7 cellular contexts compared by ENCODE assay signal in the genomic region with DNA sequence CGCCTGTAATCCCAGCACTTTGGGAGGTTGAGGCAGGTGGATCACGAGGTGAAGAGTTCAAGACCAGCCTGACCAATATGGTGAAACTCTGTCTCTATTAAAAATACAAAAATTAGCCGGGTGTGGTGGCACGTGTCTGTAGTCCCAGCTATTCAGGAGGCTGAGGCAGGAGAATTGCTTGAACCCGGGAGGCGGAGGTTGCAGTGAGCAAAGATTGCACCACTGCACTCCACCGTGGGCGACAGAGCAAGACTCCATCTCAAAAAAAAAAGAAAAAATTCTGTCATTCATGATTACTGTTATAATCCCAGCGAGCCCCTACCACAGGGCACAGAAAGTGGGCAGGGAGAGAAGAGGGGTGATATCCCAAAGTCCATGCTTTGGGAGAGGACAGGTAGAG. TPM values are rescaled to one million over a fixed set of nuclear protein-coding genes. Genes with fewer than 3 reads are reported as not detected.
DNase-seq lines count a peak whose midpoint lies in the region; ATAC-seq, FAIRE-seq and TF ChIP-seq lines count a peak whose summit lies in the region.
"Not testable (repeated sequence)": the region's sequence is repeated elsewhere in the genome, so short reads cannot be mapped to it uniquely, and the experiment has no call there.

No MANE protein-coding gene starts in this region.

- H3K36me3 ChIP-seq in MM.1S (replicated peaks; ENCODE audit: insufficient read depth, low read length); astrocyte (ENCODE audit: insufficient read depth, low read length); gastroesophageal sphincter; HepG2 (replicated peaks in 1 of 2; ENCODE audit: control insufficient read depth in 1 of 2, insufficient read depth in 2 of 2, low read length in 2 of 2); neural progenitor cell; skeletal muscle tissue (ENCODE audit: control insufficient read depth in 3 of 3, insufficient read depth in 3 of 3, low read length in 3 of 3); transverse colon: not testable (repeated sequence)

- in situ Hi-C loops in HepG2 (cut with HindIII; ENCODE audit: extremely low pct_ligation_motif_present, low pct_unique_long_range_greater_than_20kb); transverse colon (cut with MboI; ENCODE audit: low pct_ligation_motif_present in 1 of 4, low pct_unique_long_range_greater_than_20kb in 1 of 4, low sequenced_read_pairs in 3 of 4): not testable (repeated sequence)

- peaks cover 35% of the 10 kb centered on the region for H3K4me1 ChIP-seq in MM.1S (ENCODE audit: low read length)
- H3K4me1 ChIP-seq in astrocyte (ENCODE audit: insufficient read depth, low read length) = not testable (repeated sequence)
- peaks cover 0 to 66% (median 41%) of the 10 kb centered on the region in 3 donors for H3K4me1 ChIP-seq in gastroesophageal sphincter
- H3K4me1 ChIP-seq in HepG2 (ENCODE audit: insufficient read depth, low read length) = peaks cover 81% of the 10 kb centered on the region
- peaks cover 13% of the 10 kb centered on the region for H3K4me1 ChIP-seq in neural progenitor cell
- peaks cover 34 to 38% (median 35%) of the 10 kb centered on the region in 3 donors for H3K4me1 ChIP-seq in skeletal muscle tissue (ENCODE audit: control insufficient read depth in 3 of 3, insufficient read depth in 3 of 3, low read length in 3 of 3)
- peaks cover 22 to 49% (median 31%) of the 10 kb centered on the region in 4 donors for H3K4me1 ChIP-seq in transverse colon

- not testable (repeated sequence) for FAIRE-seq in astrocyte (lab: Jason Lieb, UNC); HepG2 (lab: Jason Lieb, UNC)

- not testable (repeated sequence) for H3K9me2 ChIP-seq in MM.1S (replicated peaks; ENCODE audit: insufficient read depth, low read length)

- not testable (repeated sequence) for H3K79me2 ChIP-seq in MM.1S (ENCODE audit: low read length); astrocyte (ENCODE audit: insufficient read depth, low read length); HepG2 (ENCODE audit: insufficient read depth, low read length); neural progenitor cell (ENCODE audit: low read depth)

- peaks cover 20% of the 10 kb centered on the region for H3K27me3 Mint-ChIP-seq in astrocyte (ENCODE audit: low read depth, unreplicated experiment)
- H3K27me3 Mint-ChIP-seq in neural progenitor cell (ENCODE audit: insufficient read depth, low read depth) = peaks cover 19% of the 10 kb centered on the region

- DNase-seq in MM.1S; astrocyte (ENCODE audit: low read depth); HepG2 (ENCODE audit: low spot score); neural progenitor cell (ENCODE audit: low spot score); transverse colon: not testable (repeated sequence)

- TF ChIP-seq POLR2A in gastroesophageal sphincter (IDR thresholded peaks at IDR 0.05); HepG2 (IDR thresholded peaks at IDR 0.05; ENCODE audit: insufficient read depth in 1 of 2, low read depth in 2 of 2, low read length in 2 of 2); transverse colon (IDR thresholded peaks at IDR 0.05): not testable (repeated sequence)

- BruUV-seq in HepG2 (replicated peaks; lab: Mats Ljungman, UMichigan) = not testable (repeated sequence)

- TF ChIP-seq CTCF in MM.1S (IDR thresholded peaks at IDR 0.05; ENCODE audit: low read length); astrocyte (IDR thresholded peaks at IDR 0.05; ENCODE audit: insufficient read depth, low read depth, low read length); gastroesophageal sphincter (IDR thresholded peaks at IDR 0.05); HepG2 (CRISPR knock-in tag; IDR thresholded peaks at IDR 0.05); neural progenitor cell (IDR thresholded peaks at IDR 0.05); transverse colon (IDR thresholded peaks at IDR 0.05): not testable (repeated sequence)

- not testable (repeated sequence) for H3K4me3 ChIP-seq in MM.1S (ENCODE audit: low read length); astrocyte (ENCODE audit: insufficient read depth, low read depth, low read length); gastroesophageal sphincter; HepG2 (replicated peaks in 1 of 3; ENCODE audit: insufficient read depth in 1 of 3, low read depth in 2 of 3, low read length in 3 of 3); neural progenitor cell; skeletal muscle tissue (ENCODE audit: low read length in 3 of 3); transverse colon

- CTCF ChIA-PET in HepG2 (lab: Yijun Ruan, JAX; ENCODE audit: low intra/inter-chr PET ratio, low total read pairs) = not testable (repeated sequence)

- WGBS in gastroesophageal sphincter (ENCODE audit: low coverage in 1 of 2), 2 donors = 72 to 83% methylated on average over 3 to 9 of the region's 9 CpGs
- 18% methylated on average over 9 of the region's 9 CpGs for WGBS in HepG2 (ENCODE audit: low lambda C conversion rate)
- 81% methylated on average over 9 of the region's 9 CpGs; no CpG with 5 or more reads in 1 of the 2 donors for WGBS in transverse colon (ENCODE audit: low coverage in 1 of 2), 2 donors

- H3K9me3 Mint-ChIP-seq in astrocyte (ENCODE audit: unreplicated experiment); neural progenitor cell: not testable (repeated sequence)

- H4K20me1 ChIP-seq in MM.1S (ENCODE audit: insufficient read depth, low read length); astrocyte (ENCODE audit: insufficient read depth, low read length); HepG2 (ENCODE audit: insufficient read depth, low read length); neural progenitor cell (ENCODE audit: low read depth): not testable (repeated sequence)

- not testable (repeated sequence) for H3K9me3 ChIP-seq in MM.1S (replicated peaks; ENCODE audit: insufficient read depth, low read length); astrocyte (ENCODE audit: insufficient read depth, low read depth, low read length); gastroesophageal sphincter; HepG2 (ENCODE audit: low read length); neural progenitor cell (ENCODE audit: low read depth); skeletal muscle tissue (ENCODE audit: control insufficient read depth in 3 of 3, low read length in 3 of 3); transverse colon

- POLR2A ChIA-PET in HepG2 (lab: Yijun Ruan, JAX) = not testable (repeated sequence)

- TF ChIP-seq RAD21 in HepG2 (CRISPR knock-in tag; IDR thresholded peaks at IDR 0.05) = not testable (repeated sequence)

- H3K27ac ChIP-seq in MM.1S (ENCODE audit: low read length) (peak overlapping the region; percentile 83), gastroesophageal sphincter (peak overlapping the region in 3 of 4 donors; percentile 83 to 92 (median 88)), skeletal muscle tissue (ENCODE audit: low read depth, low read length) (peak overlapping the region; percentile 67), transverse colon (peak overlapping the region; percentile 3 to 86 (median 60))
- H3K27ac ChIP-seq in astrocyte (ENCODE audit: low read depth, low read length); HepG2 (ENCODE audit: extremely low read length, insufficient read depth, low read length); neural progenitor cell: not testable (repeated sequence)

- peak overlapping the region; percentile 34 for H3K27ac Mint-ChIP-seq in astrocyte (ENCODE audit: unreplicated experiment)
- peak overlapping the region; percentile 71 for H3K27ac Mint-ChIP-seq in neural progenitor cell

- H3K4me3 Mint-ChIP-seq in astrocyte (ENCODE audit: unreplicated experiment) = peak overlapping the region; percentile 29
- peak overlapping the region; percentile 63 for H3K4me3 Mint-ChIP-seq in neural progenitor cell

- intact Hi-C loops in HepG2 (cut with micrococcal nuclease; ENCODE audit: unreplicated experiment) = loop anchor here (5.0 kb wide), 2 partner anchors 40 to 80 kb away; a partner anchor contains a TSS
- intact Hi-C loops in transverse colon (cut with DNase I; ENCODE audit: low total_unique reads) = not testable (repeated sequence)

- ATAC-seq in gastroesophageal sphincter, HepG2: not testable (repeated sequence)

- H3K9ac ChIP-seq in MM.1S (ENCODE audit: low read length) (peak overlapping the region; percentile 57), skeletal muscle tissue (ENCODE audit: low read depth in 1 of 3, low read length in 3 of 3) (peak overlapping the region in 2 of 3 donors; percentile 3 to 45)
- not testable (repeated sequence) for H3K9ac ChIP-seq in astrocyte (ENCODE audit: low read length); HepG2 (ENCODE audit: insufficient read depth, low read depth, low read length); neural progenitor cell

- H3K4me2 ChIP-seq in MM.1S (ENCODE audit: low read depth, low read length) = peak overlapping the region; percentile 30; the same call in 1 of the 2 replicates
- not testable (repeated sequence) for H3K4me2 ChIP-seq in astrocyte (ENCODE audit: low read length); HepG2 (ENCODE audit: low read depth, low read length); neural progenitor cell

- H3K36me3 Mint-ChIP-seq in astrocyte (ENCODE audit: low read depth, unreplicated experiment); neural progenitor cell: not testable (repeated sequence)

- H3K27me3 ChIP-seq in MM.1S (replicated peaks; ENCODE audit: insufficient read depth, low read length); astrocyte (ENCODE audit: insufficient read depth, low read length); gastroesophageal sphincter; HepG2 (ENCODE audit: control insufficient read depth in 1 of 2, insufficient read depth in 2 of 2, low read length in 2 of 2); neural progenitor cell; skeletal muscle tissue (ENCODE audit: control insufficient read depth in 3 of 3, insufficient read depth in 3 of 3, low read length in 3 of 3); transverse colon: not testable (repeated sequence)

- not testable (repeated sequence) for H3K4me1 Mint-ChIP-seq in astrocyte (ENCODE audit: low read depth, unreplicated experiment)
- H3K4me1 Mint-ChIP-seq in neural progenitor cell = peaks cover 49% of the 10 kb centered on the region

- TF ChIP-seq EP300 in gastroesophageal sphincter (IDR thresholded peaks at IDR 0.05); HepG2 (IDR thresholded peaks at IDR 0.05; ENCODE audit: low read depth in 2 of 2, low read length in 2 of 2); HepG2 (CRISPR knock-in tag; IDR thresholded peaks at IDR 0.05; ENCODE audit: borderline replicate concordance); transverse colon (IDR thresholded peaks at IDR 0.05; ENCODE audit: low read depth): not testable (repeated sequence)

- peaks cover 34% of the 10 kb centered on the region for H3F3A ChIP-seq in MM.1S (ENCODE audit: insufficient read depth, low read length)
- H3F3A ChIP-seq in neural progenitor cell (ENCODE audit: low read depth) = peaks cover 35% of the 10 kb centered on the region

- H2AFZ ChIP-seq in MM.1S (ENCODE audit: low read length); astrocyte (ENCODE audit: low read depth, low read length); HepG2 (ENCODE audit: low read length); neural progenitor cell (replicated peaks): not testable (repeated sequence)

RNA-seq across cellular contexts. Expression of a gene that starts 40.5 kb away (rescaled TPM):
- total RNA-seq in astrocyte = 364 and 391 TPM in 2 replicates
- 100 to 1,000 TPM; 277 to 473 (median 342) TPM for total RNA-seq in gastroesophageal sphincter
- 73.7 and 128 TPM in 2 replicates for total RNA-seq in HepG2 (2016; rRNA removed; fragmentation: Illumina TruSeq; extraction: Trizol)
- 21.0 and 28.0 TPM in 2 replicates for total RNA-seq in HepG2 (2016; cell fraction: cytosol; rRNA removed; fragmentation: Illumina TruSeq; extraction: Trizol; ENCODE audit: low read depth)
- 70.7 and 135 TPM in 2 replicates for total RNA-seq in HepG2 (2016; cell fraction: insoluble cytoplasmic fraction; rRNA removed; fragmentation: Illumina TruSeq; extraction: Trizol)
- 29.9 and 30.4 TPM in 2 replicates for total RNA-seq in HepG2 (2016; cell fraction: membrane; rRNA removed; fragmentation: Illumina TruSeq; extraction: Trizol)
- 66.4 and 67.4 TPM in 2 replicates for total RNA-seq in HepG2 (2016; cell fraction: nucleus; rRNA removed; fragmentation: Illumina TruSeq; extraction: Trizol)
- 116 and 131 TPM in 2 replicates for polyA plus RNA-seq in HepG2 (2011; rRNA removed)
- polyA plus RNA-seq in HepG2 (2011; cell fraction: cytosol; rRNA removed) = 95.2 and 104 TPM in 2 replicates
- 66.8 and 86.4 TPM in 2 replicates for polyA plus RNA-seq in HepG2 (2011; cell fraction: nucleus; rRNA removed)
- 68.8 and 74.2 TPM in 2 replicates for polyA plus RNA-seq in HepG2 (2012)
- 5.3 and 6.6 TPM in 2 replicates for polyA plus RNA-seq in HepG2 (2016; cell fraction: cytosol; fragmentation: Illumina TruSeq; extraction: Trizol; ENCODE audit: low read depth)
- 202 and 219 TPM in 2 replicates for polyA plus RNA-seq in HepG2 (2016; cell fraction: insoluble cytoplasmic fraction; fragmentation: Illumina TruSeq; extraction: Trizol; ENCODE audit: low read depth)
- polyA plus RNA-seq in HepG2 (2016; cell fraction: membrane; fragmentation: Illumina TruSeq; extraction: Trizol; ENCODE audit: low read depth) = 17.3 and 18.7 TPM in 2 replicates
- 93.1 and 94.0 TPM in 2 replicates for polyA plus RNA-seq in HepG2 (2016; cell fraction: nucleus; fragmentation: Illumina TruSeq; extraction: Trizol; ENCODE audit: insufficient read depth, low read depth)
- 321 and 493 TPM in 2 replicates for polyA minus RNA-seq in HepG2 (2011; rRNA and poly(A)+ RNA removed; ENCODE audit: low replicate concordance)
- 108 and 148 TPM in 2 replicates for polyA minus RNA-seq in HepG2 (2011; cell fraction: cytosol; rRNA and poly(A)+ RNA removed)
- 132 and 144 TPM in 2 replicates for polyA minus RNA-seq in HepG2 (2011; cell fraction: nucleus; rRNA and poly(A)+ RNA removed)
- 116 and 128 TPM in 2 replicates for total RNA-seq in neural progenitor cell (ENCODE audit: low replicate concordance)
- 154 TPM for total RNA-seq in skeletal muscle tissue
- total RNA-seq in transverse colon = 100 to 1,000 TPM in 3 of 4 donors, 10 to 100 TPM in 1; 68.1 to 153 (median 128) TPM
